ENCODE assay signal across 1 cellular context in the genomic region with DNA sequence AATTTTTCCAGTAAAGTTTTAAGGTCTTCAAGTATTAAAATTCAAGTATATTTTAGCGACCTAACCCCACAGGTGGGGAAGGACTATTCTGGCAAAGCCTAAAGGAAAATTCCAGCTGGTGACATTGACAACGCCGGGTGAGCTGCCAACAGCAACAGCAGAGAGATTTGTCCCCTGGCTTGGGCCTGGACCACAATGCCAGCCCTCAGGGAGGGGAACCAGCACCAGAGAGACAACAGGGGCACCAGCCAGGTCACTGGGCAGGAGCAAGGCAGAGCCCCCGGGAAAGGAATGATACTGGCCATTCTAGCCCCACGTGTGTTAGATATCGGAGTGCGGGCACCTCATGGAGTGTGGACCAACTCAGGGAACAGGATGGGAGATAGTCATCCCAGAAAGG.
TF ChIP-seq lines count a peak whose summit lies in the region.

No MANE protein-coding gene starts in this region.

TF ChIP-seq in GM12878, 131 proteins besides CTCF, POLR2A, EP300 and RAD21 (continued from another document):
- TF ChIP-seq, protein P1, sequence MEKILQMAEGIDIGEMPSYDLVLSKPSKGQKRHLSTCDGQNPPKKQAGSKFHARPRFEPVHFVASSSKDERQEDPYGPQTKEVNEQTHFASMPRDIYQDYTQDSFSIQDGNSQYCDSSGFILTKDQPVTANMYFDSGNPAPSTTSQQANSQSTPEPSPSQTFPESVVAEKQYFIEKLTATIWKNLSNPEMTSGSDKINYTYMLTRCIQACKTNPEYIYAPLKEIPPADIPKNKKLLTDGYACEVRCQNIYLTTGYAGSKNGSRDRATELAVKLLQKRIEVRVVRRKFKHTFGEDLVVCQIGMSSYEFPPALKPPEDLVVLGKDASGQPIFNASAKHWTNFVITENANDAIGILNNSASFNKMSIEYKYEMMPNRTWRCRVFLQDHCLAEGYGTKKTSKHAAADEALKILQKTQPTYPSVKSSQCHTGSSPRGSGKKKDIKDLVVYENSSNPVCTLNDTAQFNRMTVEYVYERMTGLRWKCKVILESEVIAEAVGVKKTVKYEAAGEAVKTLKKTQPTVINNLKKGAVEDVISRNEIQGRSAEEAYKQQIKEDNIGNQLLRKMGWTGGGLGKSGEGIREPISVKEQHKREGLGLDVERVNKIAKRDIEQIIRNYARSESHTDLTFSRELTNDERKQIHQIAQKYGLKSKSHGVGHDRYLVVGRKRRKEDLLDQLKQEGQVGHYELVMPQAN (conservative IDR thresholded peaks at IDR 0.05): no peak
- no peak for TF ChIP-seq FOXK2 (IDR thresholded peaks at IDR 0.05)
- no peak for TF ChIP-seq KLF5 (IDR thresholded peaks at IDR 0.05; ENCODE audit: partially characterized antibody)
- no peak for TF ChIP-seq RUNX3 (IDR thresholded peaks at IDR 0.05; ENCODE audit: low read length)
- TF ChIP-seq, protein P2, sequence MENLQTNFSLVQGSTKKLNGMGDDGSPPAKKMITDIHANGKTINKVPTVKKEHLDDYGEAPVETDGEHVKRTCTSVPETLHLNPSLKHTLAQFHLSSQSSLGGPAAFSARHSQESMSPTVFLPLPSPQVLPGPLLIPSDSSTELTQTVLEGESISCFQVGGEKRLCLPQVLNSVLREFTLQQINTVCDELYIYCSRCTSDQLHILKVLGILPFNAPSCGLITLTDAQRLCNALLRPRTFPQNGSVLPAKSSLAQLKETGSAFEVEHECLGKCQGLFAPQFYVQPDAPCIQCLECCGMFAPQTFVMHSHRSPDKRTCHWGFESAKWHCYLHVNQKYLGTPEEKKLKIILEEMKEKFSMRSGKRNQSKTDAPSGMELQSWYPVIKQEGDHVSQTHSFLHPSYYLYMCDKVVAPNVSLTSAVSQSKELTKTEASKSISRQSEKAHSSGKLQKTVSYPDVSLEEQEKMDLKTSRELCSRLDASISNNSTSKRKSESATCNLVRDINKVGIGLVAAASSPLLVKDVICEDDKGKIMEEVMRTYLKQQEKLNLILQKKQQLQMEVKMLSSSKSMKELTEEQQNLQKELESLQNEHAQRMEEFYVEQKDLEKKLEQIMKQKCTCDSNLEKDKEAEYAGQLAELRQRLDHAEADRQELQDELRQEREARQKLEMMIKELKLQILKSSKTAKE (IDR thresholded peaks at IDR 0.05; ENCODE audit: low read depth, poor library complexity, severe bottlenecking): no peak
